Comparison of ENCODE assay signal across 16 cellular contexts in genomic region chr19:23402388-23402787, GRCh38. TPM values are rescaled to one million over a fixed set of nuclear protein-coding genes. Genes with fewer than 3 reads are reported as not detected.
DNase-seq lines count a peak whose midpoint lies in the region; ATAC-seq and TF ChIP-seq lines count a peak whose summit lies in the region.
"Had no signal": no experiment of that assay in that cellular context is flagged by ENCODE, and none has a peak within 500 bp of the region (broad histone marks: within the 10 kb centered on the region; RNA-seq: fewer than 3 reads in every experiment).

No MANE protein-coding gene starts in this region.

- TF ChIP-seq CTCF in VCaP (conservative IDR thresholded peaks at IDR 0.05) (no peak), natural killer cell (IDR thresholded peaks at IDR 0.05) (no peak), foreskin keratinocyte (conservative IDR thresholded peaks at IDR 0.05) (no peak), adrenal gland (IDR thresholded peaks at IDR 0.05) (no peak)

- peaks cover 6 to 7% of the 10 kb centered on the region in 2 donors for H3K4me1 Mint-ChIP-seq in natural killer cell

- no peaks in the 10 kb centered on the region for H3K9me3 Mint-ChIP-seq in natural killer cell

- intact Hi-C loops in natural killer cell (cut with micrococcal nuclease) (no loop called here), adrenal gland (cut with DNase I) (no loop called here)

- H3K27ac ChIP-seq in VCaP (peak overlapping the region; percentile 72), foreskin keratinocyte (no peak overlapping the region), adrenal gland (no peak overlapping the region)
- H3K27ac ChIP-seq: BLaER1 treated with 17β-estradiol and CSF1 and Interleukin-3, amounts not matched to agents 10 nM and 100 nM had no signal

- H3K4me1 ChIP-seq in foreskin keratinocyte (no peaks in the 10 kb centered on the region), adrenal gland (replicated peaks in 1 of 2) (no peaks in the 10 kb centered on the region)
- H3K4me1 ChIP-seq: BLaER1 treated with 17β-estradiol and CSF1 and Interleukin-3, amounts not matched to agents 10 nM and 100 nM had no signal

- H3K27me3 Mint-ChIP-seq in natural killer cell (ENCODE audit: low read depth in 2 of 2) = no peaks in the 10 kb centered on the region

- H3K36me3 ChIP-seq in adrenal gland (replicated peaks in 1 of 2) = no peaks in the 10 kb centered on the region

- no peaks in the 10 kb centered on the region for H3K27me3 ChIP-seq in foreskin keratinocyte
- no peaks in the 10 kb centered on the region for H3K27me3 ChIP-seq in adrenal gland
- H3K27me3 ChIP-seq: BLaER1 treated with 17β-estradiol and CSF1 and Interleukin-3, amounts not matched to agents 10 nM and 100 nM had no signal

- TF ChIP-seq POLR2A in adrenal gland (IDR thresholded peaks at IDR 0.05) = no peak

- no peaks in the 10 kb centered on the region for H3K36me3 Mint-ChIP-seq in natural killer cell

- peak overlapping the region in 1 of 2 donors; percentile 27 for H3K27ac Mint-ChIP-seq in natural killer cell

- 86 to 100% (median 96%) methylated on average over 2 of the region's 2 CpGs for WGBS in adrenal gland, 4 donors

- DNase-seq in stimulated activated CD4-positive, alpha-beta T cell treated with anti-CD3 and anti-CD28 coated beads, Interleukin-1b, Interleukin-23, amount 100 ng/mL, for 48 hours = peak; percentile 29
- DNase-seq in stimulated activated CD4-positive, alpha-beta T cell treated with anti-CD3 and anti-CD28 coated beads, Interleukin-2, amount 100 ng/mL, for 24 hours = no peak
- DNase-seq in natural killer cell (no peak), DMS153 (lab: John Stamatoyannopoulos, UW) (no peak), foreskin keratinocyte (no peak), adrenal gland (no peak)
- DNase-seq: GOT3, KG1, NCI-H187 treated with DMSO at 0.1 percent for 48 hours, NCI-H2171, NCI-H510A, NCI-H82, Right ventricle myocardium superior had no signal

- no peak overlapping the region for H3K4me3 Mint-ChIP-seq in natural killer cell

- H3K9me3 ChIP-seq in adrenal gland (replicated peaks in 1 of 3) = no peaks in the 10 kb centered on the region

- H3K4me3 ChIP-seq in adrenal gland = no peak overlapping the region
- H3K4me3 ChIP-seq: BLaER1 treated with 17β-estradiol and CSF1 and Interleukin-3, amounts not matched to agents 10 nM and 100 nM had no signal

- ATAC-seq in natural killer cell (peak in 2 of 3 donors; percentile 38 to 61), foreskin keratinocyte (no peak)
- ATAC-seq: Panc1 had no signal

RNA-seq across cellular contexts. Expression of gene ZNF91, which starts 7.1 kb away (rescaled TPM):
- total RNA-seq in natural killer cell = 100 to 1,000 TPM in 1 of 3 donors, 10 to 100 TPM in 2; 92.3 to 144 (median 96.7) TPM
- 9.8 and 10.3 TPM in 2 replicates for total RNA-seq in foreskin keratinocyte
- 2.7 TPM in 2 replicates for polyA plus RNA-seq in foreskin keratinocyte
- total RNA-seq in adrenal gland = 10 to 100 TPM; 22.7 to 44.9 (median 40.3) TPM
- polyA plus RNA-seq in adrenal gland = 10 to 100 TPM; 12.9 to 27.5 (median 16.5) TPM
